8 cellular contexts compared by ENCODE assay signal in genomic region chr14:45135659-45136314, GRCh38. TPM values are rescaled to one million over a fixed set of nuclear protein-coding genes. Genes with fewer than 3 reads are reported as not detected.
DNase-seq lines count a peak whose midpoint lies in the region; ATAC-seq and TF ChIP-seq lines count a peak whose summit lies in the region.

Gene FANCM, plus strand, starts transcription at chr14:45135930. Its CDS starts 102 bp downstream, at chr14:45136032.

- peaks cover 54% of the 10 kb centered on the region for H3K4me1 Mint-ChIP-seq in activated naive CD4-positive, alpha-beta T cell treated with anti-CD3 and anti-CD28 coated beads, Interleukin-2, amount 10 ng/mL, durations not matched to agents 7 days and 5 days

- no peak for TF ChIP-seq CTCF in NB4 (IDR thresholded peaks at IDR 0.05; ENCODE audit: low read depth, low read length)
- no peak for TF ChIP-seq CTCF in gastroesophageal sphincter (IDR thresholded peaks at IDR 0.05)
- TF ChIP-seq CTCF in suprapubic skin (IDR thresholded peaks at IDR 0.05): no peak

- TF ChIP-seq POLR2A in NB4 (IDR thresholded peaks at IDR 0.05; ENCODE audit: extremely low read depth, insufficient read length) (peak; percentile 76), gastroesophageal sphincter (IDR thresholded peaks at IDR 0.05) (no peak), suprapubic skin (IDR thresholded peaks at IDR 0.05) (no peak)

- H3K9me3 ChIP-seq in SK-N-MC (ENCODE audit: low read depth, low read length) (no peaks in the 10 kb centered on the region), gastroesophageal sphincter (no peaks in the 10 kb centered on the region), suprapubic skin (no peaks in the 10 kb centered on the region)

- TF ChIP-seq EP300 in gastroesophageal sphincter (IDR thresholded peaks at IDR 0.05) (no peak), suprapubic skin (IDR thresholded peaks at IDR 0.05) (no peak)

- CTCF ChIA-PET in HEK293T (lab: Yijun Ruan, JAX): interaction anchor here (0.6 to 1.2 kb wide), 3 partner anchors 96 to 196 kb away, joined by 3 read pairs; no protein-coding TSS in a partner anchor
- CTCF ChIA-PET in activated naive CD4-positive, alpha-beta T cell treated with anti-CD3 and anti-CD28 coated beads, Interleukin-2, amount 10 ng/mL, durations not matched to agents 7 days and 5 days (lab: Charles Lee): interaction anchor here (0.9 to 2.2 kb wide), 5 partner anchors 117 to 239 kb away, joined by 3 to 7 read pairs (median 3); partner anchors contain the start of gene MIS18BP1

- POLR2A ChIA-PET in HEK293T (lab: Yijun Ruan, JAX): interaction anchor here (0.7 to 4.5 kb wide), 6 partner anchors 12 to 223 kb away, joined by 3 to 32 read pairs (median 4); partner anchors contain the start of genes KLHL28, PRPF39 and TOGARAM1

- peaks cover 0 to 43% (median 16%) of the 10 kb centered on the region in 3 donors for H3K4me1 ChIP-seq in gastroesophageal sphincter
- peaks cover 45% of the 10 kb centered on the region for H3K4me1 ChIP-seq in suprapubic skin

- 0% methylated on average over 5 to 14 of the region's 44 CpGs for WGBS in gastroesophageal sphincter (ENCODE audit: low coverage in 1 of 2), 2 donors
- 0% methylated on average over 31 of the region's 44 CpGs for WGBS in suprapubic skin

- H3K27ac ChIP-seq in SK-N-MC (peak within 1 kb of the TSS; percentile 61), gastroesophageal sphincter (peak within 1 kb of the TSS; percentile 84 to 90 (median 88)), suprapubic skin (peak within 1 kb of the TSS; percentile 81)

- no peaks in the 10 kb centered on the region for H3K9me3 Mint-ChIP-seq in activated naive CD4-positive, alpha-beta T cell treated with anti-CD3 and anti-CD28 coated beads, Interleukin-2, amount 10 ng/mL, durations not matched to agents 7 days and 5 days

- DNase-seq in GDM1 (lab: John Stamatoyannopoulos, UW) (peak; percentile 90), HEK293T (ENCODE audit: extremely low spot score) (peak; percentile 83), NB4 (ENCODE audit: low read depth) (peak; percentile 98), SK-N-MC (ENCODE audit: low read depth, low spot score) (peak; percentile 99), non-pigmented ciliary epithelial cell (ENCODE audit: low read depth) (peak; percentile 93), suprapubic skin (ENCODE audit: low spot score in 2 of 2) (peak; percentile 96 to 97)
- DNase-seq in activated naive CD4-positive, alpha-beta T cell treated with anti-CD3 and anti-CD28 coated beads, Interleukin-2, amount 10 ng/mL, durations not matched to agents 7 days and 5 days: peak; percentile 90

- H3K27me3 ChIP-seq in gastroesophageal sphincter (no peaks in the 10 kb centered on the region), suprapubic skin (no peaks in the 10 kb centered on the region)

- H3K36me3 ChIP-seq in SK-N-MC (ENCODE audit: insufficient read depth, low read length): 0 out of 2 replicates have a peak, but pooled peaks cover 3% of the 10 kb centered on the region
- no peaks in the 10 kb centered on the region for H3K36me3 ChIP-seq in gastroesophageal sphincter
- H3K36me3 ChIP-seq in suprapubic skin: no peaks in the 10 kb centered on the region

- H3K27ac Mint-ChIP-seq in activated naive CD4-positive, alpha-beta T cell treated with anti-CD3 and anti-CD28 coated beads, Interleukin-2, amount 10 ng/mL, durations not matched to agents 7 days and 5 days: peak within 1 kb of the TSS; percentile 100

- H3K36me3 Mint-ChIP-seq in activated naive CD4-positive, alpha-beta T cell treated with anti-CD3 and anti-CD28 coated beads, Interleukin-2, amount 10 ng/mL, durations not matched to agents 7 days and 5 days: peaks cover 15% of the 10 kb centered on the region

- peak within 1 kb of the TSS; percentile 83 for H3K9ac ChIP-seq in SK-N-MC (ENCODE audit: insufficient read length)

- H3K4me3 ChIP-seq in NB4 (ENCODE audit: low read depth, low read length) (peak within 1 kb of the TSS; percentile 96), SK-N-MC (peak within 1 kb of the TSS; percentile 93), gastroesophageal sphincter (peak within 1 kb of the TSS; percentile 50 to 74), suprapubic skin (peak within 1 kb of the TSS; percentile 91)

- peak within 1 kb of the TSS; percentile 90 for H3K4me3 Mint-ChIP-seq in activated naive CD4-positive, alpha-beta T cell treated with anti-CD3 and anti-CD28 coated beads, Interleukin-2, amount 10 ng/mL, durations not matched to agents 7 days and 5 days

- H3K27me3 Mint-ChIP-seq in activated naive CD4-positive, alpha-beta T cell treated with anti-CD3 and anti-CD28 coated beads, Interleukin-2, amount 10 ng/mL, durations not matched to agents 7 days and 5 days: no peaks in the 10 kb centered on the region

- peak; percentile 75 for ATAC-seq in gastroesophageal sphincter

TF ChIP-seq in HEK293T, 16 proteins besides CTCF, POLR2A, EP300 and RAD21:
- TF ChIP-seq SUZ12 (IDR thresholded peaks at IDR 0.05) (no peak), FOXA1 (IDR thresholded peaks at IDR 0.05) (no peak), PKNOX1 (IDR thresholded peaks at IDR 0.05) (peak; percentile 89), ELF4 (IDR thresholded peaks at IDR 0.05) (peak; percentile 49; the same call in 1 of the 2 replicates), NFRKB (IDR thresholded peaks at IDR 0.05) (peak; percentile 96)

RNA-seq across cellular contexts. Expression of gene FANCM, which starts in this region (rescaled TPM):
- total RNA-seq in gastroesophageal sphincter (1 to 10 TPM; 1.8 to 7.7 (median 4.3) TPM), suprapubic skin (10 to 100 TPM in 1 of 4 donors, 1 to 10 TPM in 3; 2.6 to 10.1 (median 6.4) TPM)

Comparison
In these comparisons a context has a peak if more than half of its experiments do, and no peak if none do; other contexts are left out.
1. Peak in every context shown above with its lines: DNase-seq, ATAC-seq, H3K4me3 ChIP-seq and H3K27ac ChIP-seq.